In the genomic region with DNA sequence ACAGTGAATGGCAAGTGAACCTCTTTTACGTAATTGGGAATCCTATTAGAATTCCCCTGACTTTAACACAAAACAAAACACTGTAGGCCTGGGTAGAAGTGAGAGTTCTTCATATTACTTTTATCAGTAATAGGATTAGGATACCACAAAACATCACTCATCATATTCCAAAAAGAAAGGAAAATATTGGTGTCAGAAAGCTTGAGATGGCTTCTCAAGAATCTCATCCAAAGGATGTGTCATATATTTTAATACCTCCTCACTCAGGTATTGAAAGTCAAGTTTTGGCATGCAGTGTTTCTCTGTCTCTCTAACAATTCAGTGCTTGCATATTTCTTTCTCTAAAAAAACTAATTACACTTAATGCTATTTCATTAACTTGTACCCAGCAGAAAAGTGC, we compare ENCODE assay signal across 20 cellular contexts.
"Had no signal": no experiment of that assay in that cellular context is flagged by ENCODE, and none has a peak within 500 bp of the region (broad histone marks: within the 10 kb centered on the region; RNA-seq: fewer than 3 reads in every experiment).

No MANE protein-coding gene starts in this region.

- DNase-seq: activated CD4-positive, alpha-beta T cell treated with anti-CD3 and anti-CD28 coated beads, Interleukin-2, amount 10 ng/mL, durations not matched to agents 24 days and 14 days; activated CD8-positive, alpha-beta memory T cell treated with anti-CD3 and anti-CD28 coated beads, Interleukin-2, amount 10 ng/mL, durations not matched to agents 7 days and 5 days; activated CD8-positive, alpha-beta T cell treated with anti-CD3 and anti-CD28 coated beads for 36 hours; activated T-cell treated with anti-CD3 and anti-CD28 coated beads for 4 hours; aorta; cerebellar nuclear complex; erythroblast; foreskin melanocyte; left lung; pancreas; psoas muscle; stimulated activated CD4-positive, alpha-beta T cell treated with anti-CD3 and anti-CD28 coated beads, Interleukin-4, amount 100 ng/mL, for 24 hours; stimulated activated naive CD4-positive, alpha-beta T cell treated with Interleukin-2 at 50 U/mL for 16 hours; upper lobe of left lung had no signal

- H3K27me3 Mint-ChIP-seq: activated CD4-positive, alpha-beta T cell treated with anti-CD3 and anti-CD28 coated beads, Interleukin-2, amount 10 ng/mL, durations not matched to agents 24 days and 14 days; activated CD8-positive, alpha-beta memory T cell treated with anti-CD3 and anti-CD28 coated beads, Interleukin-2, amount 10 ng/mL, durations not matched to agents 7 days and 5 days; activated CD8-positive, alpha-beta T cell treated with anti-CD3 and anti-CD28 coated beads for 36 hours had no signal

- H3K9me3 Mint-ChIP-seq: activated CD4-positive, alpha-beta T cell treated with anti-CD3 and anti-CD28 coated beads, Interleukin-2, amount 10 ng/mL, durations not matched to agents 24 days and 14 days had no signal

- H3K4me1 Mint-ChIP-seq: activated CD4-positive, alpha-beta T cell treated with anti-CD3 and anti-CD28 coated beads, Interleukin-2, amount 10 ng/mL, durations not matched to agents 24 days and 14 days; activated CD8-positive, alpha-beta memory T cell treated with anti-CD3 and anti-CD28 coated beads, Interleukin-2, amount 10 ng/mL, durations not matched to agents 7 days and 5 days had no signal

- H3K27me3 ChIP-seq: left lung, neutrophil, pancreas, right atrium auricular region, upper lobe of left lung had no signal

- H3K9me3 ChIP-seq: left lung, neutrophil, pancreas, psoas muscle, right atrium auricular region, upper lobe of left lung had no signal

- H3K36me3 ChIP-seq: left lung, neutrophil, pancreas, right atrium auricular region, upper lobe of left lung had no signal

- H3K27ac ChIP-seq: left lung, neutrophil, pancreas, psoas muscle, right atrium auricular region, upper lobe of left lung, VCaP had no signal

- H3K27ac Mint-ChIP-seq: activated CD4-positive, alpha-beta T cell treated with anti-CD3 and anti-CD28 coated beads, Interleukin-2, amount 10 ng/mL, durations not matched to agents 24 days and 14 days; activated CD8-positive, alpha-beta memory T cell treated with anti-CD3 and anti-CD28 coated beads, Interleukin-2, amount 10 ng/mL, durations not matched to agents 7 days and 5 days; activated CD8-positive, alpha-beta T cell treated with anti-CD3 and anti-CD28 coated beads for 36 hours; activated naive CD4-positive, alpha-beta T cell treated with anti-CD3 and anti-CD28 coated beads, Interleukin-2, amount 50 U/mL, for 72 hours had no signal

- H3K4me3 ChIP-seq: left lung, pancreas, psoas muscle, right atrium auricular region, upper lobe of left lung had no signal

- H3K36me3 Mint-ChIP-seq: activated CD8-positive, alpha-beta memory T cell treated with anti-CD3 and anti-CD28 coated beads, Interleukin-2, amount 10 ng/mL, durations not matched to agents 7 days and 5 days; activated naive CD4-positive, alpha-beta T cell treated with anti-CD3 and anti-CD28 coated beads, Interleukin-2, amount 50 U/mL, for 72 hours had no signal

- ATAC-seq: activated CD4-positive, CD25-positive, alpha-beta regulatory T cell treated with anti-CD3 and anti-CD28 coated beads, Interleukin-2, amount 50 U/mL, for 24 hours; activated CD8-positive, alpha-beta memory T cell treated with anti-CD3 and anti-CD28 coated beads, Interleukin-2, amount 10 ng/mL, durations not matched to agents 7 days and 5 days; activated CD8-positive, alpha-beta T cell treated with anti-CD3 and anti-CD28 coated beads for 36 hours; activated naive CD4-positive, alpha-beta T cell treated with anti-CD3 and anti-CD28 coated beads, Interleukin-2, amount 50 U/mL, for 72 hours; left lung; pancreas; psoas muscle had no signal

- H3K4me3 Mint-ChIP-seq: activated CD4-positive, alpha-beta T cell treated with anti-CD3 and anti-CD28 coated beads, Interleukin-2, amount 10 ng/mL, durations not matched to agents 24 days and 14 days; activated CD8-positive, alpha-beta memory T cell treated with anti-CD3 and anti-CD28 coated beads, Interleukin-2, amount 10 ng/mL, durations not matched to agents 7 days and 5 days; activated CD8-positive, alpha-beta T cell treated with anti-CD3 and anti-CD28 coated beads for 36 hours; nephron had no signal
